ENCODE assay signal across 27 cellular contexts in the genomic region with DNA sequence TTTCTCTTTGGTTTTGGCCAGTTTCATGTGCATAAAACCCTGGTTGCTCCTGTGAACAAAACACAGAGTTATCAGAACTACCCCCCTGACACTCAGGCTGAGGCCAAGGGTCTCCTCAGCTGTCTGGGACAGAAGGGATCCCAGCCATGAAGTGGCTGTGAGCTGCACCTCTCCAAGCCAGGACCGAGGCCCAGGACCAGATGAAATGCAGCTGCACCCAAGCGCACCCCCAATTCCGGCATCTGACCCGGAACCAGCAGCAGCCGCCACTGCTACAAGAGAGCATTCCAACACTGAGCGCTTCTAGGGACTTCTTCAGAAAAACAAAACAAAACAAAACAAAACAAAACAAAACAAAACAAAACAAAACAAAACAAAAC.
"Had no signal": no experiment of that assay in that cellular context is flagged by ENCODE, and none has a peak within 500 bp of the region (broad histone marks: within the 10 kb centered on the region; RNA-seq: fewer than 3 reads in every experiment).

No MANE protein-coding gene starts in this region.

- H3K9me3 Mint-ChIP-seq: activated CD4-positive, alpha-beta memory T cell treated with anti-CD3 and anti-CD28 coated beads, Interleukin-2, amount 10 ng/mL, durations not matched to agents 7 days and 5 days; activated CD4-positive, alpha-beta T cell treated with anti-CD3 and anti-CD28 coated beads, Interleukin-2, amount 10 ng/mL, durations not matched to agents 24 days and 14 days; activated naive CD4-positive, alpha-beta T cell treated with anti-CD3 and anti-CD28 coated beads, Interleukin-2, amount 50 U/mL, for 24 hours; activated T-cell treated with anti-CD3 and anti-CD28 coated beads, Interleukin-2, amount 50 U/mL, for 24 hours; natural killer cell treated with Interleukin-12 subunit alpha and Interleukin-12 subunit beta and Interleukin-15 and Interleukin-18, amount 100 ng/mL, for 72 hours; stimulated activated memory B cell treated with anti-CD40 and anti-IgM and Interleukin-4, amounts not matched to agents 10 μg/mL and 1 μg/mL and 100 μg/mL, for 72 hours; stimulated activated naive CD8-positive, alpha-beta T cell treated with anti-CD3 and anti-CD28 coated beads, Interleukin-15, amount 100 ng/mL, for 72 hours; T-helper 1 cell treated with Interleukin-12 subunit alpha and Interleukin-12 subunit beta and Interleukin-4 antibody, amounts not matched to agents 30 μg/mL and 1 μg/mL, for 36 hours; type B pancreatic cell had no signal

- H3K27ac ChIP-seq: colonic mucosa, gastrocnemius medialis, hepatocyte, right lobe of liver, skin epidermis, vagina, VCaP had no signal

- DNase-seq: activated CD4-positive, CD25-positive, alpha-beta regulatory T cell treated with anti-CD3 and anti-CD28 coated beads, Interleukin-2, amount 50 U/mL, for 72 hours; activated CD8-positive, alpha-beta memory T cell treated with anti-CD3 and anti-CD28 coated beads, Interleukin-2, amount 50 U/mL, for 48 hours; activated T-cell treated with anti-CD3 and anti-CD28 coated beads, Interleukin-2, amount 50 U/mL, for 24 hours; anterior cingulate cortex; cerebellar nuclear complex; colonic mucosa; effector CD8-positive, alpha-beta T cell; gastrocnemius medialis; left cardiac atrium; mesenchymal stem cell; stimulated activated CD4-positive, alpha-beta T cell treated with anti-CD3 and anti-CD28 coated beads, Interleukin-4, amount 100 ng/mL, for 4 hours; substantia nigra; T-helper 9 cell had no signal

- H2AFZ ChIP-seq: hepatocyte had no signal

- H3K27me3 Mint-ChIP-seq: activated CD4-positive, alpha-beta memory T cell treated with anti-CD3 and anti-CD28 coated beads, Interleukin-2, amount 10 ng/mL, durations not matched to agents 7 days and 5 days; activated CD4-positive, alpha-beta T cell treated with anti-CD3 and anti-CD28 coated beads, Interleukin-2, amount 10 ng/mL, durations not matched to agents 24 days and 14 days; activated naive CD4-positive, alpha-beta T cell treated with anti-CD3 and anti-CD28 coated beads, Interleukin-2, amount 50 U/mL, for 24 hours; activated T-cell treated with anti-CD3 and anti-CD28 coated beads, Interleukin-2, amount 50 U/mL, for 24 hours; natural killer cell treated with Interleukin-12 subunit alpha and Interleukin-12 subunit beta and Interleukin-15 and Interleukin-18, amount 100 ng/mL, for 72 hours; progenitor cell of endocrine pancreas; stimulated activated memory B cell treated with anti-CD40 and anti-IgM and Interleukin-4, amounts not matched to agents 10 μg/mL and 1 μg/mL and 100 μg/mL, for 72 hours; stimulated activated naive CD8-positive, alpha-beta T cell treated with anti-CD3 and anti-CD28 coated beads, Interleukin-15, amount 100 ng/mL, for 72 hours; type B pancreatic cell had no signal

- H3K27ac Mint-ChIP-seq: activated CD4-positive, alpha-beta memory T cell treated with anti-CD3 and anti-CD28 coated beads, Interleukin-2, amount 10 ng/mL, durations not matched to agents 7 days and 5 days; activated CD4-positive, alpha-beta T cell treated with anti-CD3 and anti-CD28 coated beads, Interleukin-2, amount 10 ng/mL, durations not matched to agents 24 days and 14 days; activated naive CD4-positive, alpha-beta T cell treated with anti-CD3 and anti-CD28 coated beads, Interleukin-2, amount 50 U/mL, for 24 hours; activated T-cell treated with anti-CD3 and anti-CD28 coated beads, Interleukin-2, amount 50 U/mL, for 24 hours; natural killer cell treated with Interleukin-12 subunit alpha and Interleukin-12 subunit beta and Interleukin-15 and Interleukin-18, amount 100 ng/mL, for 72 hours; progenitor cell of endocrine pancreas; stimulated activated memory B cell treated with anti-CD40 and anti-IgM and Interleukin-4, amounts not matched to agents 10 μg/mL and 1 μg/mL and 100 μg/mL, for 72 hours; T-helper 1 cell treated with Interleukin-12 subunit alpha and Interleukin-12 subunit beta and Interleukin-4 antibody, amounts not matched to agents 30 μg/mL and 1 μg/mL, for 36 hours; type B pancreatic cell had no signal

- ATAC-seq: left cardiac atrium; natural killer cell treated with Interleukin-12 subunit alpha and Interleukin-12 subunit beta and Interleukin-15 and Interleukin-18, amount 100 ng/mL, for 72 hours; stimulated activated memory B cell treated with anti-CD40 and anti-IgM and Interleukin-4, amounts not matched to agents 10 μg/mL and 1 μg/mL and 100 μg/mL, for 72 hours had no signal

- H3K9me3 ChIP-seq: colonic mucosa, gastrocnemius medialis, right lobe of liver, vagina had no signal

- H3K4me2 ChIP-seq: hepatocyte had no signal

- H3K4me1 Mint-ChIP-seq: activated CD4-positive, alpha-beta T cell treated with anti-CD3 and anti-CD28 coated beads, Interleukin-2, amount 10 ng/mL, durations not matched to agents 24 days and 14 days; activated naive CD4-positive, alpha-beta T cell treated with anti-CD3 and anti-CD28 coated beads, Interleukin-2, amount 50 U/mL, for 24 hours; stimulated activated memory B cell treated with anti-CD40 and anti-IgM and Interleukin-4, amounts not matched to agents 10 μg/mL and 1 μg/mL and 100 μg/mL, for 72 hours; stimulated activated naive CD8-positive, alpha-beta T cell treated with anti-CD3 and anti-CD28 coated beads, Interleukin-15, amount 100 ng/mL, for 72 hours had no signal

- H3K4me1 ChIP-seq: colonic mucosa, gastrocnemius medialis had no signal

- H3K27me3 ChIP-seq: colonic mucosa, gastrocnemius medialis, hepatocyte, right lobe of liver, vagina had no signal

- H3K4me3 ChIP-seq: colonic mucosa, gastrocnemius medialis, hepatocyte, right lobe of liver, skin epidermis, vagina had no signal

- H3K36me3 Mint-ChIP-seq: activated naive CD4-positive, alpha-beta T cell treated with anti-CD3 and anti-CD28 coated beads, Interleukin-2, amount 50 U/mL, for 24 hours; natural killer cell treated with Interleukin-12 subunit alpha and Interleukin-12 subunit beta and Interleukin-15 and Interleukin-18, amount 100 ng/mL, for 72 hours; stimulated activated memory B cell treated with anti-CD40 and anti-IgM and Interleukin-4, amounts not matched to agents 10 μg/mL and 1 μg/mL and 100 μg/mL, for 72 hours; type B pancreatic cell had no signal

- H3K4me3 Mint-ChIP-seq: activated CD4-positive, alpha-beta memory T cell treated with anti-CD3 and anti-CD28 coated beads, Interleukin-2, amount 10 ng/mL, durations not matched to agents 7 days and 5 days; activated CD4-positive, alpha-beta T cell treated with anti-CD3 and anti-CD28 coated beads, Interleukin-2, amount 10 ng/mL, durations not matched to agents 24 days and 14 days; activated naive CD4-positive, alpha-beta T cell treated with anti-CD3 and anti-CD28 coated beads, Interleukin-2, amount 50 U/mL, for 24 hours; activated T-cell treated with anti-CD3 and anti-CD28 coated beads, Interleukin-2, amount 50 U/mL, for 24 hours; natural killer cell treated with Interleukin-12 subunit alpha and Interleukin-12 subunit beta and Interleukin-15 and Interleukin-18, amount 100 ng/mL, for 72 hours; stimulated activated memory B cell treated with anti-CD40 and anti-IgM and Interleukin-4, amounts not matched to agents 10 μg/mL and 1 μg/mL and 100 μg/mL, for 72 hours; stimulated activated naive CD8-positive, alpha-beta T cell treated with anti-CD3 and anti-CD28 coated beads, Interleukin-15, amount 100 ng/mL, for 72 hours; T-helper 1 cell treated with Interleukin-12 subunit alpha and Interleukin-12 subunit beta and Interleukin-4 antibody, amounts not matched to agents 30 μg/mL and 1 μg/mL, for 36 hours; type B pancreatic cell had no signal

- H3K36me3 ChIP-seq: colonic mucosa, vagina had no signal
